Comparison of ENCODE assay signal across 8 cellular contexts in the genomic region with DNA sequence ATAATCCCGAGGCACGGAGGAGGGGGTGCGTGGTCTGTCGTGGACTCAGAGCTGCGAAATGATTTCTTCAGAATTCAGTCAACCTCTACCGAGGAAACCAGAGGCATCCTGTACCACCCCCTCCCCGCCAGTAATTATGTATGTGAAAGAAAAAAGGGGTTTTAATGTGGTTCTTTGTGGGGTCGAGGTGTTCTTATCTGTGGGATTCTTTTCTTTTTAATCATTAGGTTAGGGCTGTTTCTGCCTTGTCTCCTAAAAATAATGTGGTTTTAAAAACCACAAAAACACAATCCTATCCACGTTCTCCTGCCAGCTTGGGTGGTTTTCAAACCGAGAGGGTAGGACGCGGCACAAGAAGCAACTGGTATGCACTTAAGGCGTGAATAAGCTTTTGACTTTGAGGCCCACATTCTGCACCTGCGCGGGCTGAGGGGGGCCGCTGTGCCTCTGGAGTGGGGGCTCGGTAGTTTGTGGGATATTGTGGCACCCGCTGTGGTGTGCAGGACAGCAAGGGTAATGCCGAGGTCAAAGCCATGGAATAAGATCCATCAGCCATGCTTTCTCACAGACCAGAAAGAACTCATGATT. TPM values are rescaled to one million over a fixed set of nuclear protein-coding genes. Genes with fewer than 3 reads are reported as not detected.
DNase-seq lines count a peak whose midpoint lies in the region; ATAC-seq and TF ChIP-seq lines count a peak whose summit lies in the region.

No MANE protein-coding gene starts in this region.

- peaks cover 4% of the 10 kb centered on the region for H3F3A ChIP-seq in SK-N-SH (replicated peaks; ENCODE audit: insufficient read depth)

- POLR2A ChIA-PET in SK-N-SH (lab: Yijun Ruan, JAX), result no interaction called here

- TF ChIP-seq POLR2A in stomach (IDR thresholded peaks at IDR 0.05), result no peak

- H2AFZ ChIP-seq in SK-N-SH (ENCODE audit: low read depth), result peak overlapping the region; percentile 79; the same call in 1 of the 2 replicates

- no peak overlapping the region for H3K9ac ChIP-seq in SK-N-SH

- H3K4me1 ChIP-seq in SK-N-SH (ENCODE audit: control insufficient read depth in 1 of 2, insufficient read depth in 2 of 2, low read depth in 1 of 2, low read length in 1 of 2), result no peaks in the 10 kb centered on the region; a peak in 1 of 4 replicates
- peaks cover 17 to 25% (median 20%) of the 10 kb centered on the region in 4 donors for H3K4me1 ChIP-seq in stomach

- TF ChIP-seq EP300 in SK-N-SH (IDR thresholded peaks at IDR 0.05; ENCODE audit: borderline replicate concordance in 1 of 2, low read depth in 1 of 2, low read length in 1 of 2) (no peak), stomach (IDR thresholded peaks at IDR 0.05) (no peak)

- H3K36me3 ChIP-seq in SK-N-SH (replicated peaks in 1 of 2; ENCODE audit: control insufficient read depth in 1 of 2, insufficient read depth in 2 of 2, low read length in 1 of 2), result no peaks in the 10 kb centered on the region
- no peaks in the 10 kb centered on the region for H3K36me3 ChIP-seq in stomach

- H3K9me3 Mint-ChIP-seq in activated T-helper 2 cell treated with anti-CD3 and anti-CD28 coated beads, Interferon-gamma antibody, Interleukin-2, Interleukin-4, amounts not matched to agents 10 μg/mL and 5 μg/mL and 100 μg/mL, durations not matched to agents 14 hours and 24 hours and 36 hours, result no peaks in the 10 kb centered on the region

- H4K20me1 ChIP-seq in SK-N-SH (ENCODE audit: insufficient read depth), result no peaks in the 10 kb centered on the region

- no peak overlapping the region for H3K27ac ChIP-seq in SK-N-SH (ENCODE audit: low read depth in 2 of 2, low read length in 1 of 2)
- H3K27ac ChIP-seq in stomach, result no peak overlapping the region

- H3K4me1 Mint-ChIP-seq in activated T-helper 2 cell treated with anti-CD3 and anti-CD28 coated beads, Interferon-gamma antibody, Interleukin-2, Interleukin-4, amounts not matched to agents 10 μg/mL and 5 μg/mL and 100 μg/mL, durations not matched to agents 14 hours and 24 hours and 36 hours (ENCODE audit: low read depth), result peaks cover 5% of the 10 kb centered on the region

- no peak overlapping the region for H3K27ac Mint-ChIP-seq in activated T-helper 2 cell treated with anti-CD3 and anti-CD28 coated beads, Interferon-gamma antibody, Interleukin-2, Interleukin-4, amounts not matched to agents 10 μg/mL and 5 μg/mL and 100 μg/mL, durations not matched to agents 14 hours and 24 hours and 36 hours

- H3K36me3 Mint-ChIP-seq in activated T-helper 2 cell treated with anti-CD3 and anti-CD28 coated beads, Interferon-gamma antibody, Interleukin-2, Interleukin-4, amounts not matched to agents 10 μg/mL and 5 μg/mL and 100 μg/mL, durations not matched to agents 14 hours and 24 hours and 36 hours (ENCODE audit: low read depth), result no peaks in the 10 kb centered on the region

- DNase-seq in SK-N-SH (no peak), kidney tubule cell (ENCODE audit: low spot score) (peak; percentile 54), stomach (no peak), NCI-H82 (lab: John Stamatoyannopoulos, UW) (no peak)
- DNase-seq in activated T-helper 2 cell treated with anti-CD3 and anti-CD28 coated beads, Interferon-gamma antibody, Interleukin-2, Interleukin-4, amounts not matched to agents 10 μg/mL and 5 μg/mL and 100 μg/mL, durations not matched to agents 14 hours and 24 hours and 36 hours (ENCODE audit: low spot score), result no peak
- DNase-seq in activated effector memory CD4-positive, alpha-beta T cell treated with Interleukin-2 at 50 U/mL for 16 hours, result no peak

- TF ChIP-seq RAD21 in SK-N-SH (IDR thresholded peaks at IDR 0.05; ENCODE audit: low read length), result no peak

- peaks cover 52% of the 10 kb centered on the region for H3K27me3 Mint-ChIP-seq in activated T-helper 2 cell treated with anti-CD3 and anti-CD28 coated beads, Interferon-gamma antibody, Interleukin-2, Interleukin-4, amounts not matched to agents 10 μg/mL and 5 μg/mL and 100 μg/mL, durations not matched to agents 14 hours and 24 hours and 36 hours (ENCODE audit: low read depth)

- H3K79me2 ChIP-seq in SK-N-SH (ENCODE audit: insufficient read depth), result no peaks in the 10 kb centered on the region

- H3K9me3 ChIP-seq in SK-N-SH (no peaks in the 10 kb centered on the region), stomach (no peaks in the 10 kb centered on the region)

- CTCF ChIA-PET in SK-N-SH (lab: Yijun Ruan, JAX), result interaction anchor here (0.7 to 2.7 kb wide), 7 partner anchors 21 to 228 kb away, joined by 3 to 12 read pairs (median 3); no protein-coding TSS in a partner anchor

- 59% methylated on average over 19 of the region's 19 CpGs for WGBS in SK-N-SH (ENCODE audit: low lambda C conversion rate)
- WGBS in stomach, 5 donors, result 44 to 52% (median 48%) methylated on average over 19 of the region's 19 CpGs

- intact Hi-C loops in activated T-helper 2 cell treated with anti-CD3 and anti-CD28 coated beads, Interferon-gamma antibody, Interleukin-2, Interleukin-4, amounts not matched to agents 10 μg/mL and 5 μg/mL and 100 μg/mL, durations not matched to agents 14 hours and 24 hours and 36 hours (cut with micrococcal nuclease), result no loop called here
- intact Hi-C loops in stomach (cut with DNase I; ENCODE audit: low total_unique reads), result no loop called here

- peak overlapping the region; percentile 57 to 82; a peak in 3 of 4 replicates for H3K4me3 ChIP-seq in SK-N-SH (ENCODE audit: low read depth in 2 of 2, low read length in 1 of 2)
- peak overlapping the region; percentile 49 to 71 (median 59) for H3K4me3 ChIP-seq in stomach

- H3K9me2 ChIP-seq in SK-N-SH, result no peaks in the 10 kb centered on the region

- H3K27me3 ChIP-seq in SK-N-SH (ENCODE audit: insufficient read depth), result no peaks in the 10 kb centered on the region
- H3K27me3 ChIP-seq in stomach, result peaks cover 0 to 39% (median 24%) of the 10 kb centered on the region in 3 donors

- no peak for TF ChIP-seq CTCF in SK-N-SH (IDR thresholded peaks at IDR 0.05)
- TF ChIP-seq CTCF in stomach (IDR thresholded peaks at IDR 0.05), result no peak

- ATAC-seq in SK-N-SH treated with all-trans-retinoic acid at 6 μM for 48 hours (no peak), GM21786 (IDR thresholded peaks at IDR 0.05; ENCODE audit: unreplicated experiment) (no peak)

- H3K4me2 ChIP-seq in SK-N-SH, result peak overlapping the region; percentile 92

- peak overlapping the region; percentile 13 for H3K4me3 Mint-ChIP-seq in activated T-helper 2 cell treated with anti-CD3 and anti-CD28 coated beads, Interferon-gamma antibody, Interleukin-2, Interleukin-4, amounts not matched to agents 10 μg/mL and 5 μg/mL and 100 μg/mL, durations not matched to agents 14 hours and 24 hours and 36 hours (ENCODE audit: low read depth)

TF ChIP-seq in SK-N-SH, 30 proteins besides CTCF, POLR2A, EP300 and RAD21 (continues in another document):
- TF ChIP-seq, protein P1, sequence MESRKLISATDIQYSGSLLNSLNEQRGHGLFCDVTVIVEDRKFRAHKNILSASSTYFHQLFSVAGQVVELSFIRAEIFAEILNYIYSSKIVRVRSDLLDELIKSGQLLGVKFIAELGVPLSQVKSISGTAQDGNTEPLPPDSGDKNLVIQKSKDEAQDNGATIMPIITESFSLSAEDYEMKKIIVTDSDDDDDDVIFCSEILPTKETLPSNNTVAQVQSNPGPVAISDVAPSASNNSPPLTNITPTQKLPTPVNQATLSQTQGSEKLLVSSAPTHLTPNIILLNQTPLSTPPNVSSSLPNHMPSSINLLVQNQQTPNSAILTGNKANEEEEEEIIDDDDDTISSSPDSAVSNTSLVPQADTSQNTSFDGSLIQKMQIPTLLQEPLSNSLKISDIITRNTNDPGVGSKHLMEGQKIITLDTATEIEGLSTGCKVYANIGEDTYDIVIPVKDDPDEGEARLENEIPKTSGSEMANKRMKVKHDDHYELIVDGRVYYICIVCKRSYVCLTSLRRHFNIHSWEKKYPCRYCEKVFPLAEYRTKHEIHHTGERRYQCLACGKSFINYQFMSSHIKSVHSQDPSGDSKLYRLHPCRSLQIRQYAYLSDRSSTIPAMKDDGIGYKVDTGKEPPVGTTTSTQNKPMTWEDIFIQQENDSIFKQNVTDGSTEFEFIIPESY (IDR thresholded peaks at IDR 0.05; ENCODE audit: borderline replicate concordance, low read depth), result no peak
- TF ChIP-seq ELF1 (IDR thresholded peaks at IDR 0.05), result no peak
- TF ChIP-seq TCF12 (IDR thresholded peaks at IDR 0.05), result no peak
- no peak for TF ChIP-seq NFIC (IDR thresholded peaks at IDR 0.05; ENCODE audit: borderline replicate concordance)
- TF ChIP-seq SIN3A (IDR thresholded peaks at IDR 0.05; ENCODE audit: borderline replicate concordance, low read depth, low read length), result no peak
- TF ChIP-seq FOXJ3 (CRISPR knock-in tag; IDR thresholded peaks at IDR 0.05), result no peak

TF ChIP-seq in SK-N-SH treated with all-trans-retinoic acid at 6 μM for 48 hours, 23 proteins besides CTCF, POLR2A, EP300 and RAD21 (continues in another document):
- TF ChIP-seq ARNTL (CRISPR knock-in tag; IDR thresholded peaks at IDR 0.05; ENCODE audit: borderline replicate concordance, low read depth), result no peak
- TF ChIP-seq ZNF8 (CRISPR knock-in tag; IDR thresholded peaks at IDR 0.05), result no peak
- TF ChIP-seq, protein P2, sequence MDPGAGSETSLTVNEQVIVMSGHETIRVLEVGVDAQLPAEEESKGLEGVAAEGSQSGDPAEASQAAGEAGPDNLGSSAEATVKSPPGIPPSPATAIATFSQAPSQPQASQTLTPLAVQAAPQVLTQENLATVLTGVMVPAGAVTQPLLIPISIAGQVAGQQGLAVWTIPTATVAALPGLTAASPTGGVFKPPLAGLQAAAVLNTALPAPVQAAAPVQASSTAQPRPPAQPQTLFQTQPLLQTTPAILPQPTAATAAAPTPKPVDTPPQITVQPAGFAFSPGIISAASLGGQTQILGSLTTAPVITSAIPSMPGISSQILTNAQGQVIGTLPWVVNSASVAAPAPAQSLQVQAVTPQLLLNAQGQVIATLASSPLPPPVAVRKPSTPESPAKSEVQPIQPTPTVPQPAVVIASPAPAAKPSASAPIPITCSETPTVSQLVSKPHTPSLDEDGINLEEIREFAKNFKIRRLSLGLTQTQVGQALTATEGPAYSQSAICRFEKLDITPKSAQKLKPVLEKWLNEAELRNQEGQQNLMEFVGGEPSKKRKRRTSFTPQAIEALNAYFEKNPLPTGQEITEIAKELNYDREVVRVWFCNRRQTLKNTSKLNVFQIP (CRISPR knock-in tag; IDR thresholded peaks at IDR 0.05; ENCODE audit: borderline replicate concordance, low read depth), result no peak
- no peak for TF ChIP-seq GLIS3 (CRISPR knock-in tag; IDR thresholded peaks at IDR 0.05)
- no peak for TF ChIP-seq BACH2 (CRISPR knock-in tag; IDR thresholded peaks at IDR 0.05; ENCODE audit: borderline replicate concordance)

RNA-seq across cellular contexts. Expression of a gene that starts 1.0 kb away (rescaled TPM):
- polyA plus RNA-seq in SK-N-SH (2012; rRNA removed) (3.5 and 4.4 TPM in 2 replicates), stomach (1 to 10 TPM in 2 of 3 donors, under 1 TPM in 1; 0.25 to 1.3 (median 1.1) TPM)
- 2.2 and 2.6 TPM in 2 replicates for polyA plus RNA-seq in SK-N-SH (2012; cell fraction: cytosol; rRNA removed)
- 4.6 and 6.1 TPM in 2 replicates for polyA plus RNA-seq in SK-N-SH (2012; cell fraction: nucleus; rRNA removed)
- 0.07 and 0.25 TPM in 2 replicates for total RNA-seq in activated T-helper 2 cell treated with anti-CD3 and anti-CD28 coated beads, Interferon-gamma antibody, Interleukin-2, Interleukin-4, amounts not matched to agents 10 μg/mL and 5 μg/mL and 100 μg/mL, durations not matched to agents 14 hours and 24 hours and 36 hours
- 1 to 10 TPM in 1 of 5 donors, under 1 TPM in 2, not detected in 2; 0.29 to 1.3 (median 0.55) TPM for total RNA-seq in stomach
